In genomic region chr2:55155764-55156221, GRCh38 we compare ENCODE assay signal across 11 cellular contexts.
DNase-seq lines count a peak whose midpoint lies in the region; ATAC-seq and TF ChIP-seq lines count a peak whose summit lies in the region.
"Had no signal": no experiment of that assay in that cellular context is flagged by ENCODE, and none has a peak within 500 bp of the region (broad histone marks: within the 10 kb centered on the region; RNA-seq: fewer than 3 reads in every experiment).

No MANE protein-coding gene starts in this region.

- no peak overlapping the region for H2AFZ ChIP-seq in smooth muscle cell (ENCODE audit: low read depth)

- WGBS in gastroesophageal sphincter (ENCODE audit: low coverage in 1 of 2), 2 donors: 6 to 23% methylated on average over 1 of the region's 1 CpG
- 11% methylated on average over 1 of the region's 1 CpG for WGBS in smooth muscle cell (ENCODE audit: low lambda C conversion rate)

- H3K9ac ChIP-seq in adipocyte (ENCODE audit: low read length): peak overlapping the region; percentile 44
- no peak overlapping the region for H3K9ac ChIP-seq in smooth muscle cell (ENCODE audit: low read depth)

- H3K27ac ChIP-seq in gastroesophageal sphincter (peak overlapping the region; percentile 78 to 85 (median 78)), smooth muscle cell (ENCODE audit: low read depth) (peak overlapping the region; percentile 74)

- H3K36me3 ChIP-seq in adipocyte (ENCODE audit: control insufficient read depth, insufficient read depth, low read length, severe bottlenecking) (no peaks in the 10 kb centered on the region), gastroesophageal sphincter (no peaks in the 10 kb centered on the region), smooth muscle cell (ENCODE audit: low read depth) (no peaks in the 10 kb centered on the region)
- H3K36me3 ChIP-seq: pancreas had no signal

- H3K27me3 ChIP-seq in adipocyte (replicated peaks; ENCODE audit: control insufficient read depth, insufficient read depth, low read length) (no peaks in the 10 kb centered on the region), gastroesophageal sphincter (no peaks in the 10 kb centered on the region), smooth muscle cell (ENCODE audit: low read depth) (no peaks in the 10 kb centered on the region)
- H3K27me3 ChIP-seq: pancreas had no signal

- no peaks in the 10 kb centered on the region for H3K79me2 ChIP-seq in smooth muscle cell (ENCODE audit: low read depth)

- H3K4me2 ChIP-seq in smooth muscle cell: peak overlapping the region; percentile 69

- peaks cover 18% of the 10 kb centered on the region for H4K20me1 ChIP-seq in smooth muscle cell (ENCODE audit: low read depth)

- TF ChIP-seq CTCF in gastroesophageal sphincter (IDR thresholded peaks at IDR 0.05): no peak
- TF ChIP-seq CTCF in smooth muscle cell (IDR thresholded peaks at IDR 0.05; ENCODE audit: borderline replicate concordance, insufficient read depth, poor library complexity, severe bottlenecking): no peak
- no peak for TF ChIP-seq CTCF in GM10266 (IDR thresholded peaks at IDR 0.05; ENCODE audit: control insufficient read depth, insufficient read depth, low read depth, missing control alignments)

- H3K4me3 ChIP-seq in adipocyte (ENCODE audit: low read length) (peak overlapping the region; percentile 46), gastroesophageal sphincter (no peak overlapping the region), smooth muscle cell (no peak overlapping the region)
- H3K4me3 ChIP-seq: pancreas had no signal

- TF ChIP-seq POLR2A in gastroesophageal sphincter (IDR thresholded peaks at IDR 0.05): no peak

- H3F3A ChIP-seq in smooth muscle cell (ENCODE audit: low read depth): peaks cover 38% of the 10 kb centered on the region

- no peak for ATAC-seq in gastroesophageal sphincter
- no peak for ATAC-seq in HG03354 (IDR thresholded peaks at IDR 0.05; ENCODE audit: poor library complexity, severe bottlenecking, unreplicated experiment)
- ATAC-seq in HG02870 (IDR thresholded peaks at IDR 0.05; ENCODE audit: unreplicated experiment): no peak
- ATAC-seq: pancreas had no signal

- DNase-seq in GM03348 (ENCODE audit: low spot score) (peak; percentile 73), adipocyte (ENCODE audit: low read depth) (peak; percentile 72), smooth muscle cell (lab: John Stamatoyannopoulos, UW; ENCODE audit: unreplicated experiment) (no peak), HK-2 (ENCODE audit: unreplicated experiment) (no peak), GM10266 (ENCODE audit: extremely low spot score) (no peak)
- DNase-seq: activated CD4-positive, alpha-beta T cell treated with anti-CD3 and anti-CD28 coated beads, Interleukin-2, amount 50 U/mL, for 1 hour; NCI-H2227 treated with DMSO at 0.1 percent for 48 hours; pancreas had no signal

- H3K9me3 ChIP-seq in adipocyte (ENCODE audit: control insufficient read depth, low read length) (no peaks in the 10 kb centered on the region), gastroesophageal sphincter (no peaks in the 10 kb centered on the region), smooth muscle cell (replicated peaks; ENCODE audit: low read depth) (no peaks in the 10 kb centered on the region)
- H3K9me3 ChIP-seq: pancreas had no signal

- TF ChIP-seq EP300 in gastroesophageal sphincter (IDR thresholded peaks at IDR 0.05): no peak

- H3K4me1 ChIP-seq in adipocyte (ENCODE audit: control insufficient read depth, insufficient read depth, low read length): peaks cover 68% of the 10 kb centered on the region
- H3K4me1 ChIP-seq in gastroesophageal sphincter: peaks cover 46 to 91% (median 63%) of the 10 kb centered on the region in 3 donors
- H3K4me1 ChIP-seq in smooth muscle cell (ENCODE audit: low read depth): peaks cover 40% of the 10 kb centered on the region

Comparison
In these comparisons a context has a peak if more than half of its experiments do, and no peak if none do; other contexts are left out.
1. DNase-seq: peak in GM03348 (single experiment) and adipocyte (single experiment); none in smooth muscle cell (single experiment), HK-2 (single experiment) and GM10266 (single experiment).